8 cellular contexts compared by ENCODE assay signal in genomic region chr5:77774981-77775772, GRCh38. TPM values are rescaled to one million over a fixed set of nuclear protein-coding genes. Genes with fewer than 3 reads are reported as not detected.
DNase-seq lines count a peak whose midpoint lies in the region; ATAC-seq and TF ChIP-seq lines count a peak whose summit lies in the region.

No MANE protein-coding gene starts in this region.

- peak overlapping the region; percentile 87 for H3K4me3 ChIP-seq in fibroblast of mammary gland (ENCODE audit: control insufficient read depth, low read depth, low read length)
- peak overlapping the region; percentile 63 to 86 for H3K4me3 ChIP-seq in prostate gland

- intact Hi-C loops in prostate gland (cut with DNase I) = loop anchor here (10.0 kb wide), 1 partner anchor 130 kb away; no protein-coding TSS in a partner anchor

- H3K27me3 Mint-ChIP-seq in T-helper 1 cell treated with Interleukin-12 subunit alpha and Interleukin-12 subunit beta and Interleukin-4 antibody, amounts not matched to agents 30 μg/mL and 1 μg/mL, for 36 hours (ENCODE audit: low read depth) = no peaks in the 10 kb centered on the region

- DNase-seq in T-helper 1 cell (no peak), T-helper 2 cell (peak in 3 of 5 experiments; percentile 1 to 74 (median 5)), fibroblast of mammary gland (ENCODE audit: low read depth) (peak; percentile 54), prostate gland (ENCODE audit: low spot score) (no peak), KBM-7 (no peak), GF-D8 (lab: John Stamatoyannopoulos, UW) (no peak)

- TF ChIP-seq POLR2A in prostate gland (IDR thresholded peaks at IDR 0.05) = no peak

- TF ChIP-seq CTCF in fibroblast of mammary gland (conservative IDR thresholded peaks at IDR 0.05; ENCODE audit: control insufficient read depth, insufficient read depth, low read depth, low read length) = no peak
- no peak for TF ChIP-seq CTCF in prostate gland (IDR thresholded peaks at IDR 0.05)

- H3K36me3 Mint-ChIP-seq in T-helper 1 cell treated with Interleukin-12 subunit alpha and Interleukin-12 subunit beta and Interleukin-4 antibody, amounts not matched to agents 30 μg/mL and 1 μg/mL, for 36 hours (ENCODE audit: low read depth) = peaks cover 23% of the 10 kb centered on the region

- H3K27ac ChIP-seq in prostate gland = peak overlapping the region; percentile 91 to 97

- H3K27me3 ChIP-seq in prostate gland (replicated peaks; ENCODE audit: insufficient read depth) = no peaks in the 10 kb centered on the region

- H3K36me3 ChIP-seq in prostate gland = no peaks in the 10 kb centered on the region

- in situ Hi-C loops in KBM-7 (cut with MboI; ENCODE audit: low pct_unique_long_range_greater_than_20kb, low sequenced_read_pairs) = no loop called here

- H3K4me3 Mint-ChIP-seq in T-helper 1 cell treated with Interleukin-12 subunit alpha and Interleukin-12 subunit beta and Interleukin-4 antibody, amounts not matched to agents 30 μg/mL and 1 μg/mL, for 36 hours = peak overlapping the region; percentile 95

- H3K4me1 Mint-ChIP-seq in T-helper 1 cell treated with Interleukin-12 subunit alpha and Interleukin-12 subunit beta and Interleukin-4 antibody, amounts not matched to agents 30 μg/mL and 1 μg/mL, for 36 hours (ENCODE audit: low read depth) = peaks cover 36% of the 10 kb centered on the region

- peak overlapping the region; percentile 97 for H3K27ac Mint-ChIP-seq in T-helper 1 cell treated with Interleukin-12 subunit alpha and Interleukin-12 subunit beta and Interleukin-4 antibody, amounts not matched to agents 30 μg/mL and 1 μg/mL, for 36 hours

- H3K4me1 ChIP-seq in prostate gland (replicated peaks) = peaks cover 11% of the 10 kb centered on the region

- WGBS in prostate gland = 11% methylated on average over 13 of the region's 13 CpGs

- peak; percentile 20 for ATAC-seq in HG02970 (IDR thresholded peaks at IDR 0.05; ENCODE audit: low FRiP score, unreplicated experiment)

- H3K9me3 Mint-ChIP-seq in T-helper 1 cell treated with Interleukin-12 subunit alpha and Interleukin-12 subunit beta and Interleukin-4 antibody, amounts not matched to agents 30 μg/mL and 1 μg/mL, for 36 hours = no peaks in the 10 kb centered on the region

- no peaks in the 10 kb centered on the region for H3K9me3 ChIP-seq in prostate gland

RNA-seq across cellular contexts. Expression of gene TBCA, which starts 1.0 kb away (rescaled TPM):
- 100 to 1,000 TPM; 120 to 180 TPM for total RNA-seq in prostate gland

Comparison
In these comparisons a context has a peak if more than half of its experiments do, and no peak if none do; other contexts are left out.
1. DNase-seq: peak in T-helper 2 cell (3 of 5) and fibroblast of mammary gland (single experiment); none in T-helper 1 cell (0 of 5), prostate gland (single experiment), KBM-7 (single experiment) and GF-D8 (single experiment).